Comparison of ENCODE assay signal across 8 cellular contexts in genomic region chr9:129751841-129752801, GRCh38. TPM values are rescaled to one million over a fixed set of nuclear protein-coding genes. Genes with fewer than 3 reads are reported as not detected.
DNase-seq lines count a peak whose midpoint lies in the region; ATAC-seq, FAIRE-seq and TF ChIP-seq lines count a peak whose summit lies in the region.

No MANE protein-coding gene starts in this region.

- no CpG with 5 or more reads among the region's 31 CpGs for WGBS in H9 (ENCODE audit: extremely low coverage, insufficient read length, low lambda C conversion rate)

- TF ChIP-seq CTCF in H9 (conservative IDR thresholded peaks at IDR 0.05) = no peak
- no peak for TF ChIP-seq CTCF in Panc1 (IDR thresholded peaks at IDR 0.05)
- TF ChIP-seq CTCF in foreskin fibroblast (IDR thresholded peaks at IDR 0.05; ENCODE audit: low read depth, low read length) = no peak
- TF ChIP-seq CTCF in gastrocnemius medialis (IDR thresholded peaks at IDR 0.05 in 4 of 5, conservative IDR thresholded peaks at IDR 0.05 in 1 of 5) = no peak
- no peak for TF ChIP-seq CTCF in D721Med (IDR thresholded peaks at IDR 0.05; ENCODE audit: insufficient read depth, missing control alignments)

- peak overlapping the region; percentile 17 to 42 for H3K4me3 ChIP-seq in Panc1 (ENCODE audit: low read depth in 2 of 2, low read length in 2 of 2)
- peak overlapping the region; percentile 53 to 75 for H3K4me3 ChIP-seq in foreskin fibroblast (ENCODE audit: low read depth in 1 of 2, low read length in 2 of 2)
- peak overlapping the region; percentile 15 to 46 (median 36) for H3K4me3 ChIP-seq in gastrocnemius medialis

- no peaks in the 10 kb centered on the region for H3K79me2 ChIP-seq in H9 (ENCODE audit: insufficient read depth, low read length)

- H3K27ac ChIP-seq in H9 (ENCODE audit: insufficient read length, low read depth, low read length) (no peak overlapping the region), Panc1 (ENCODE audit: low read length) (no peak overlapping the region), gastrocnemius medialis (no peak overlapping the region)

- no peak overlapping the region for H2BK15ac ChIP-seq in H9 (ENCODE audit: low read depth, low read length)

- no peak overlapping the region; a peak in 1 of 7 replicates for H3K27ac Mint-ChIP-seq in H9

- H3K27me3 ChIP-seq in H9 (ENCODE audit: insufficient read depth, low read length) = no peaks in the 10 kb centered on the region
- no peaks in the 10 kb centered on the region for H3K27me3 ChIP-seq in Panc1 (ENCODE audit: control insufficient read depth, insufficient read depth, low read length)
- peaks cover 5 to 25% (median 23%) of the 10 kb centered on the region in 3 donors for H3K27me3 ChIP-seq in gastrocnemius medialis

- H2AFZ ChIP-seq in H9 (ENCODE audit: low read length) = no peak overlapping the region

- no peak overlapping the region for H3K23ac ChIP-seq in H9 (ENCODE audit: insufficient read length, low read depth, low read length)

- ATAC-seq in Panc1 (peak; percentile 39), gastrocnemius medialis (no peak)

- H2BK20ac ChIP-seq in H9 (ENCODE audit: low read depth, low read length, poor library complexity, severe bottlenecking) = no peak overlapping the region

- no peak overlapping the region for H3T11ph ChIP-seq in H9 (ENCODE audit: low read length)

- no peaks in the 10 kb centered on the region for H3K9me3 ChIP-seq in H9 (ENCODE audit: control insufficient read depth, low read depth, low read length)
- no peaks in the 10 kb centered on the region for H3K9me3 ChIP-seq in Panc1 (ENCODE audit: control insufficient read depth, insufficient read depth, low read depth, low read length)
- no peaks in the 10 kb centered on the region for H3K9me3 ChIP-seq in gastrocnemius medialis

- H3K4me1 ChIP-seq in H9 (ENCODE audit: insufficient read depth, low read length) = peaks cover 6% of the 10 kb centered on the region; the same call in 1 of the 2 replicates
- no peaks in the 10 kb centered on the region; the same call in none of the 2 replicates for H3K4me1 ChIP-seq in Panc1 (ENCODE audit: control insufficient read depth, insufficient read depth, low read length)
- peaks cover 0 to 6% of the 10 kb centered on the region in 2 donors for H3K4me1 ChIP-seq in gastrocnemius medialis

- H3K14ac ChIP-seq in H9 (ENCODE audit: insufficient read depth, low read length) = no peak overlapping the region

- no peak overlapping the region for H3K4ac ChIP-seq in H9 (ENCODE audit: low read depth, low read length)

- no peak overlapping the region for H2BK12ac ChIP-seq in H9 (ENCODE audit: insufficient read length, low read depth, low read length)

- H3K56ac ChIP-seq in H9 (ENCODE audit: insufficient read length, low read depth, low read length) = no peak overlapping the region

- H3K36me3 ChIP-seq in Panc1 (ENCODE audit: control insufficient read depth, insufficient read depth, low read length) (no peaks in the 10 kb centered on the region; the same call in 1 of the 2 replicates), gastrocnemius medialis (no peaks in the 10 kb centered on the region)

- H3K18ac ChIP-seq in H9 (ENCODE audit: insufficient read length, low read depth, low read length) = peak overlapping the region; percentile 18

- H3K4me3 Mint-ChIP-seq in H9 = peak overlapping the region in 1 of 2 experiments; percentile 61; a peak in 2 of 5 replicates

- H2BK120ac ChIP-seq in H9 (ENCODE audit: low read depth, low read length, poor library complexity, severe bottlenecking) = no peak overlapping the region

- in situ Hi-C loops in Panc1 (cut with HindIII; ENCODE audit: low pct_unique_long_range_greater_than_20kb, low sequenced_read_pairs) = no loop called here
- in situ Hi-C loops in gastrocnemius medialis (cut with MboI; ENCODE audit: low sequenced_read_pairs in 4 of 4) = no loop called here

- H2BK5ac ChIP-seq in H9 (ENCODE audit: insufficient read length, low read length) = no peak overlapping the region

- POLR2A ChIA-PET in Panc1 (lab: Charles Lee) = interaction anchor here (0.6 kb wide), 1 partner anchor 10 kb away, joined by 9 read pairs; no protein-coding TSS in a partner anchor

- intact Hi-C loops in Panc1 (cut with micrococcal nuclease; ENCODE audit: unreplicated experiment) (no loop called here), gastrocnemius medialis (cut with DNase I; ENCODE audit: low total_unique reads) (no loop called here)

- H3K79me1 ChIP-seq in H9 (ENCODE audit: insufficient read depth, low read depth, low read length, poor library complexity, severe bottlenecking) = no peaks in the 10 kb centered on the region

- no TSS peak for BruUV-seq in Panc1 (replicated peaks; lab: Mats Ljungman, UMichigan)

- no peak overlapping the region for H3K9ac ChIP-seq in H9 (ENCODE audit: extremely low read depth, insufficient read length, low read length)

- H4K5ac ChIP-seq in H9 (ENCODE audit: insufficient read length, low read depth, low read length) = no peak overlapping the region

- H4K91ac ChIP-seq in H9 (ENCODE audit: insufficient read length, low read depth, low read length) = no peak overlapping the region

- no peak overlapping the region for H4K8ac ChIP-seq in H9 (replicated peaks; ENCODE audit: insufficient read length, low read depth, low read length)

- no peak overlapping the region for H2AK5ac ChIP-seq in H9 (ENCODE audit: insufficient read length, low read length)

- peaks cover 16 to 19% of the 10 kb centered on the region in 2 experiments for H3K4me1 Mint-ChIP-seq in H9

- no peak for TF ChIP-seq POLR2A in gastrocnemius medialis (IDR thresholded peaks at IDR 0.05)

- DNase-seq in H9 (no peak), Panc1 (ENCODE audit: low read depth, low spot score) (no peak), foreskin fibroblast (peak in 1 of 2 donors; percentile 40), gastrocnemius medialis (no peak), NCI-H187 (lab: John Stamatoyannopoulos, UW) (no peak), kidney glomerular epithelial cell (lab: John Stamatoyannopoulos, UW) (no peak), D721Med (ENCODE audit: insufficient read length, low spot score) (no peak)
- DNase-seq in activated CD4-positive, CD25-positive, alpha-beta regulatory T cell treated with anti-CD3 and anti-CD28 coated beads, Interleukin-2, amount 50 U/mL, for 72 hours = no peak

- peaks cover 14% of the 10 kb centered on the region for H3K27me3 Mint-ChIP-seq in H9 (ENCODE audit: low read depth)

- H3K9me3 Mint-ChIP-seq in H9 = no peaks in the 10 kb centered on the region

- no peak for FAIRE-seq in D721Med (lab: Jason Lieb, UNC)

- H4K20me1 ChIP-seq in H9 (ENCODE audit: control insufficient read depth, insufficient read depth, insufficient read length) = no peaks in the 10 kb centered on the region

- no peaks in the 10 kb centered on the region for H3K23me2 ChIP-seq in H9 (ENCODE audit: insufficient read length, low read depth, low read length, poor library complexity, severe bottlenecking)

- no peak overlapping the region for H3K4me2 ChIP-seq in H9 (ENCODE audit: insufficient read depth, insufficient read length, low read length)

- CTCF ChIA-PET in Panc1 (lab: Charles Lee) = interaction anchor here (0.6 kb wide), 1 partner anchor 27 kb away, joined by 4 read pairs; no protein-coding TSS in a partner anchor

- H3K36me3 Mint-ChIP-seq in H9 (ENCODE audit: insufficient read depth in 1 of 3, low read depth in 3 of 3) = no peaks in the 10 kb centered on the region

RNA-seq across cellular contexts. Expression of gene PTGES, which starts 0.7 kb away (rescaled TPM):
- total RNA-seq in H9 (2021) = 1.6 and 2.4 TPM in 2 replicates
- 1.1 TPM for total RNA-seq in Panc1 (2021; ENCODE audit: unreplicated experiment)
- 1.3 TPM for polyA plus RNA-seq in Panc1 (2012; ENCODE audit: insufficient read length)
- total RNA-seq in gastrocnemius medialis = 1 to 10 TPM in 1 of 4 donors, under 1 TPM in 2, not detected in 1; 0.23 to 1.2 (median 0.51) TPM

RNA-seq across cellular contexts. Expression of gene TOR1B, which starts 50.9 kb away (rescaled TPM):
- 18.1 and 18.7 TPM in 2 replicates for total RNA-seq in H9 (2021)
- total RNA-seq in Panc1 (2021; ENCODE audit: unreplicated experiment) = 37.6 TPM
- 26.7 TPM for polyA plus RNA-seq in Panc1 (2012; ENCODE audit: insufficient read length)
- total RNA-seq in gastrocnemius medialis = 10 to 100 TPM; 15.9 to 22.6 (median 21.2) TPM
